27 cellular contexts compared by ENCODE assay signal in the genomic region with DNA sequence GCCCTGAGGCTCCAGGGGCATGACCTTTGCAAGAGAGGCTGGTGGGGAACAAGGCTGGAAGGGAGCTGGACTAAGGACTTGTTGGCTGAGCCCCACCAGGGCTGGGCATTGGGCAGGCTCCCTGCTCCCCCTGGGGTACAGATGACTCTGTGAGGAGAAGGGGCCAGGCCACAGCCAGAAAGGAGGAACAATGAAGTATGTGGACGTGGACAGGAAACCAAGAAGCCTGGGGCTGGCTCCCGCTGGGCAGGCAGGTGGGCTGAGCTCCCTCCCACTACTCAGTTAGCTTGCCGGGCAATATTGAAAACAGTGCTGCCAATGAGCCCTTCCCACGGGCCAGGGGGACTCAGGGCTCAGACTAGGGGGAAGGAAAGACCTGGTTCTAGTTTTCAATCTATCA.
A peak's percentile ranks its signal among the peaks of the same experiment; 100 is the strongest.
DNase-seq lines count a peak whose midpoint lies in the region; ATAC-seq, FAIRE-seq and TF ChIP-seq lines count a peak whose summit lies in the region.
"Had no signal": no experiment of that assay in that cellular context is flagged by ENCODE, and none has a peak within 500 bp of the region (broad histone marks: within the 10 kb centered on the region; RNA-seq: fewer than 3 reads in every experiment).

No MANE protein-coding gene starts in this region.

- TF ChIP-seq EP300 in K562 (IDR thresholded peaks at IDR 0.05; ENCODE audit: low read length) = no peak

- ATAC-seq in K562 (no peak; the same call in 2 of the 3 replicates), GM19455 (IDR thresholded peaks at IDR 0.05; ENCODE audit: unreplicated experiment) (no peak), left colon (no peak), body of pancreas (no peak)
- ATAC-seq in effector memory CD8-positive, alpha-beta T cell (replicated peaks) = no peak
- ATAC-seq: activated naive CD8-positive, alpha-beta T cell treated with anti-CD3 and anti-CD28 coated beads, Interleukin-2, amount 50 U/mL, for 24 hours; natural killer cell had no signal

- intact Hi-C loops in K562 (cut with micrococcal nuclease) (no loop called here), left colon (cut with DNase I, micrococcal nuclease) (no loop called here), body of pancreas (cut with DNase I) (no loop called here)

- DNase-seq in KBM-7 = peak; percentile 52
- DNase-seq in K562 (ENCODE audit: extremely low read depth in 1 of 4, low spot score in 3 of 4) = no peak
- no peak for DNase-seq in neural crest cell (ENCODE audit: low read depth, low spot score)
- DNase-seq in effector memory CD8-positive, alpha-beta T cell = no peak
- no peak for DNase-seq in left colon
- DNase-seq in body of pancreas = no peak
- DNase-seq: activated B cell treated with CpG ODN at 0.5 μM for 24 hours; activated CD4-positive, alpha-beta memory T cell treated with anti-CD3 and anti-CD28 coated beads, Interleukin-2, amount 10 ng/mL, durations not matched to agents 7 days and 5 days; activated effector memory CD4-positive, alpha-beta T cell treated with anti-CD3 and anti-CD28 coated beads, Interleukin-2, amount 50 U/mL, for 16 hours; activated naive CD8-positive, alpha-beta T cell treated with anti-CD3 and anti-CD28 coated beads, Interleukin-2, amount 50 U/mL, for 24 hours; activated T-cell treated with anti-CD3 and anti-CD28 coated beads for 4 hours; CD4-positive, alpha-beta T cell; DMS153; left cardiac atrium; natural killer cell; NCI-H1436 treated with DMSO at 0.1 percent for 48 hours; NCI-H526 treated with DMSO at 0.1 percent for 48 hours; SK-N-SH had no signal

- peaks cover 7 to 28% (median 15%) of the 10 kb centered on the region in 10 experiments; a peak in 19 of 20 replicates for H3K4me1 ChIP-seq in BLaER1 treated with 17β-estradiol and CSF1 and Interleukin-3, amounts not matched to agents 10 nM and 100 nM
- H3K4me1 ChIP-seq in K562 (replicated peaks in 1 of 2; ENCODE audit: control insufficient read depth in 2 of 2, insufficient read depth in 2 of 2, low read length in 2 of 2) (peaks cover 23 to 37% of the 10 kb centered on the region in 2 experiments), body of pancreas (no peaks in the 10 kb centered on the region)
- H3K4me1 ChIP-seq: heart left ventricle, parathyroid adenoma, suprapubic skin, vagina had no signal

- H3K4me3 ChIP-seq in BLaER1 treated with 17β-estradiol and CSF1 and Interleukin-3, amounts not matched to agents 10 nM and 100 nM = no peak overlapping the region
- H3K4me3 ChIP-seq in K562 (no peak overlapping the region), body of pancreas (no peak overlapping the region)
- H3K4me3 ChIP-seq: coronary artery, heart left ventricle, suprapubic skin, vagina had no signal

- CTCF ChIA-PET in K562 (lab: Yijun Ruan, JAX; ENCODE audit: low intra/inter-chr PET ratio) = no interaction called here

- WGBS in K562 (ENCODE audit: insufficient coverage, low coverage, missing lambda C conversion rate) = 52% methylated on average over 4 of the region's 4 CpGs
- WGBS in body of pancreas, 2 donors = 62 to 76% methylated on average over 4 of the region's 4 CpGs

- TF ChIP-seq RAD21 in K562 (CRISPR knock-in tag; conservative IDR thresholded peaks at IDR 0.05 in 1 of 2, IDR thresholded peaks at IDR 0.05 in 1 of 2) = no peak

- no peaks in the 10 kb centered on the region for H3K79me2 ChIP-seq in K562 (ENCODE audit: control insufficient read depth, insufficient read depth, low read length)
- H3K79me2 ChIP-seq: parathyroid adenoma had no signal

- TF ChIP-seq POLR2A in K562 (conservative IDR thresholded peaks at IDR 0.05) = no peak
- TF ChIP-seq POLR2A in body of pancreas (IDR thresholded peaks at IDR 0.05) = no peak

- H3K4me3 Mint-ChIP-seq in neural crest cell = no peak overlapping the region
- H3K4me3 Mint-ChIP-seq in effector memory CD8-positive, alpha-beta T cell = no peak overlapping the region
- H3K4me3 Mint-ChIP-seq: activated B cell treated with CpG ODN at 0.5 μM for 24 hours; activated CD4-positive, alpha-beta memory T cell treated with anti-CD3 and anti-CD28 coated beads, Interleukin-2, amount 10 ng/mL, durations not matched to agents 7 days and 5 days; activated naive CD8-positive, alpha-beta T cell treated with anti-CD3 and anti-CD28 coated beads, Interleukin-2, amount 50 U/mL, for 24 hours; CD4-positive, alpha-beta T cell; natural killer cell; T-helper 2 cell treated with Interferon-gamma antibody and Interleukin-4, amounts not matched to agents 5 μg/mL and 100 μg/mL, for 36 hours had no signal

- no peaks in the 10 kb centered on the region for H3K27me3 ChIP-seq in BLaER1 treated with 17β-estradiol and CSF1 and Interleukin-3, amounts not matched to agents 10 nM and 100 nM
- H3K27me3 ChIP-seq in K562 (ENCODE audit: control insufficient read depth in 2 of 2, insufficient read depth in 2 of 2, low read length in 2 of 2) = no peaks in the 10 kb centered on the region
- no peaks in the 10 kb centered on the region for H3K27me3 ChIP-seq in body of pancreas
- H3K27me3 ChIP-seq: heart left ventricle, suprapubic skin, vagina had no signal

- no peak for FAIRE-seq in K562 (lab: Jason Lieb, UNC)
- FAIRE-seq: endothelial cell of umbilical vein had no signal

- H3K9me1 ChIP-seq in K562 (ENCODE audit: control insufficient read depth, insufficient read depth, low read length) = no peaks in the 10 kb centered on the region

- peak overlapping the region in 9 of 11 experiments; percentile 29 to 74 (median 50); a peak in 15 of 22 replicates for H3K4me2 ChIP-seq in BLaER1 treated with 17β-estradiol and CSF1 and Interleukin-3, amounts not matched to agents 10 nM and 100 nM
- H3K4me2 ChIP-seq in K562 (ENCODE audit: insufficient read depth, low read length) = no peak overlapping the region
- H3K4me2 ChIP-seq: SK-N-SH had no signal

- TF ChIP-seq CTCF in K562 (IDR thresholded peaks at IDR 0.05 in 2 of 3, conservative IDR thresholded peaks at IDR 0.05 in 1 of 3; ENCODE audit: insufficient read depth in 2 of 3, low read depth in 1 of 3, low read length in 3 of 3) (no peak), neural crest cell (conservative IDR thresholded peaks at IDR 0.05) (no peak), body of pancreas (IDR thresholded peaks at IDR 0.05) (no peak)

- H3K9ac ChIP-seq in BLaER1 treated with 17β-estradiol and CSF1 and Interleukin-3, amounts not matched to agents 10 nM and 100 nM = no peak overlapping the region
- H3K9ac ChIP-seq in K562 (ENCODE audit: insufficient read depth in 1 of 2, low read depth in 2 of 2, low read length in 2 of 2) = peak overlapping the region in 1 of 2 experiments; percentile 81; a peak in 2 of 4 replicates
- H3K9ac ChIP-seq: parathyroid adenoma, SK-N-SH had no signal

- in situ Hi-C loops in KBM-7 (cut with MboI; ENCODE audit: low pct_unique_long_range_greater_than_20kb, low sequenced_read_pairs) = no loop called here
- in situ Hi-C loops in K562 (cut with MboI) = no loop called here

- no TSS peak for BruUV-seq in K562 (replicated peaks; lab: Mats Ljungman, UMichigan)

- H2AFZ ChIP-seq in K562 (ENCODE audit: low read depth, low read length) = peak overlapping the region; percentile 81
- H2AFZ ChIP-seq: parathyroid adenoma had no signal

- no peaks in the 10 kb centered on the region for H4K20me1 ChIP-seq in BLaER1 treated with 17β-estradiol and CSF1 and Interleukin-3, amounts not matched to agents 10 nM and 100 nM
- H4K20me1 ChIP-seq in K562 (replicated peaks; ENCODE audit: control insufficient read depth, insufficient read depth, low read length) = no peaks in the 10 kb centered on the region

- peaks cover 0 to 11% (median 0%) of the 10 kb centered on the region in 11 experiments; a peak in 2 of 22 replicates for H3K9me3 ChIP-seq in BLaER1 treated with 17β-estradiol and CSF1 and Interleukin-3, amounts not matched to agents 10 nM and 100 nM (replicated peaks in 1 of 11)
- H3K9me3 ChIP-seq in K562 (replicated peaks; ENCODE audit: control insufficient read depth, insufficient read depth, low read depth, low read length) (peaks cover 5% of the 10 kb centered on the region), body of pancreas (peaks cover 0 to 4% (median 0%) of the 10 kb centered on the region in 3 donors)
- H3K9me3 ChIP-seq: SK-N-SH, suprapubic skin, vagina had no signal

- peak overlapping the region in 1 of 11 experiments; percentile 40; a peak in 2 of 22 replicates for H3K27ac ChIP-seq in BLaER1 treated with 17β-estradiol and CSF1 and Interleukin-3, amounts not matched to agents 10 nM and 100 nM
- H3K27ac ChIP-seq in K562 (ENCODE audit: extremely low read depth, low read depth, low read length) (peak overlapping the region; percentile 43; the same call in 1 of the 3 replicates), body of pancreas (no peak overlapping the region)
- H3K27ac ChIP-seq: coronary artery, heart left ventricle, parathyroid adenoma, suprapubic skin, vagina had no signal

- peak overlapping the region; percentile 67 for H3K27ac Mint-ChIP-seq in neural crest cell (ENCODE audit: unreplicated experiment)
- H3K27ac Mint-ChIP-seq in effector memory CD8-positive, alpha-beta T cell = no peak overlapping the region
- H3K27ac Mint-ChIP-seq: activated B cell treated with CpG ODN at 0.5 μM for 24 hours; activated CD4-positive, alpha-beta memory T cell treated with anti-CD3 and anti-CD28 coated beads, Interleukin-2, amount 10 ng/mL, durations not matched to agents 7 days and 5 days; activated naive CD8-positive, alpha-beta T cell treated with anti-CD3 and anti-CD28 coated beads, Interleukin-2, amount 50 U/mL, for 24 hours; CD4-positive, alpha-beta T cell; natural killer cell; T-helper 2 cell treated with Interferon-gamma antibody and Interleukin-4, amounts not matched to agents 5 μg/mL and 100 μg/mL, for 36 hours had no signal

- H3K36me3 Mint-ChIP-seq in neural crest cell (ENCODE audit: low read depth) = no peaks in the 10 kb centered on the region
- H3K36me3 Mint-ChIP-seq in effector memory CD8-positive, alpha-beta T cell (ENCODE audit: insufficient read depth) = no peaks in the 10 kb centered on the region
- H3K36me3 Mint-ChIP-seq: natural killer cell had no signal

- POLR2A ChIA-PET in K562 (lab: Yijun Ruan, JAX) = interaction anchor here (1.0 to 2.0 kb wide), 2 partner anchors 9 to 12 kb away, joined by 3 to 9 read pairs; no protein-coding TSS in a partner anchor

- H3K36me3 ChIP-seq in BLaER1 treated with 17β-estradiol and CSF1 and Interleukin-3, amounts not matched to agents 10 nM and 100 nM = no peaks in the 10 kb centered on the region
- no peaks in the 10 kb centered on the region for H3K36me3 ChIP-seq in K562 (ENCODE audit: control insufficient read depth, insufficient read depth, low read length)
- no peaks in the 10 kb centered on the region for H3K36me3 ChIP-seq in body of pancreas (replicated peaks in 1 of 2; ENCODE audit: insufficient read depth in 1 of 2, low read depth in 2 of 2)
- H3K36me3 ChIP-seq: heart left ventricle, suprapubic skin, vagina had no signal

- H3K27me3 Mint-ChIP-seq in neural crest cell (ENCODE audit: low read depth) = peaks cover 5% of the 10 kb centered on the region
- peaks cover 14 to 31% of the 10 kb centered on the region in 2 donors for H3K27me3 Mint-ChIP-seq in effector memory CD8-positive, alpha-beta T cell
- H3K27me3 Mint-ChIP-seq: CD4-positive, alpha-beta T cell had no signal

- no peaks in the 10 kb centered on the region for H3K4me1 Mint-ChIP-seq in neural crest cell
- no peaks in the 10 kb centered on the region for H3K4me1 Mint-ChIP-seq in effector memory CD8-positive, alpha-beta T cell (ENCODE audit: low read depth in 2 of 2)
- H3K4me1 Mint-ChIP-seq: activated CD4-positive, alpha-beta memory T cell treated with anti-CD3 and anti-CD28 coated beads, Interleukin-2, amount 10 ng/mL, durations not matched to agents 7 days and 5 days; activated naive CD8-positive, alpha-beta T cell treated with anti-CD3 and anti-CD28 coated beads, Interleukin-2, amount 50 U/mL, for 24 hours; natural killer cell had no signal

- peaks cover 8% of the 10 kb centered on the region for H3K9me3 Mint-ChIP-seq in neural crest cell
- no peaks in the 10 kb centered on the region for H3K9me3 Mint-ChIP-seq in effector memory CD8-positive, alpha-beta T cell
- H3K9me3 Mint-ChIP-seq: activated B cell treated with CpG ODN at 0.5 μM for 24 hours; activated CD4-positive, alpha-beta memory T cell treated with anti-CD3 and anti-CD28 coated beads, Interleukin-2, amount 10 ng/mL, durations not matched to agents 7 days and 5 days; activated naive CD8-positive, alpha-beta T cell treated with anti-CD3 and anti-CD28 coated beads, Interleukin-2, amount 50 U/mL, for 24 hours; CD4-positive, alpha-beta T cell; natural killer cell; T-helper 2 cell treated with Interferon-gamma antibody and Interleukin-4, amounts not matched to agents 5 μg/mL and 100 μg/mL, for 36 hours had no signal
